1 cellular context compared by ENCODE assay signal in the genomic region with DNA sequence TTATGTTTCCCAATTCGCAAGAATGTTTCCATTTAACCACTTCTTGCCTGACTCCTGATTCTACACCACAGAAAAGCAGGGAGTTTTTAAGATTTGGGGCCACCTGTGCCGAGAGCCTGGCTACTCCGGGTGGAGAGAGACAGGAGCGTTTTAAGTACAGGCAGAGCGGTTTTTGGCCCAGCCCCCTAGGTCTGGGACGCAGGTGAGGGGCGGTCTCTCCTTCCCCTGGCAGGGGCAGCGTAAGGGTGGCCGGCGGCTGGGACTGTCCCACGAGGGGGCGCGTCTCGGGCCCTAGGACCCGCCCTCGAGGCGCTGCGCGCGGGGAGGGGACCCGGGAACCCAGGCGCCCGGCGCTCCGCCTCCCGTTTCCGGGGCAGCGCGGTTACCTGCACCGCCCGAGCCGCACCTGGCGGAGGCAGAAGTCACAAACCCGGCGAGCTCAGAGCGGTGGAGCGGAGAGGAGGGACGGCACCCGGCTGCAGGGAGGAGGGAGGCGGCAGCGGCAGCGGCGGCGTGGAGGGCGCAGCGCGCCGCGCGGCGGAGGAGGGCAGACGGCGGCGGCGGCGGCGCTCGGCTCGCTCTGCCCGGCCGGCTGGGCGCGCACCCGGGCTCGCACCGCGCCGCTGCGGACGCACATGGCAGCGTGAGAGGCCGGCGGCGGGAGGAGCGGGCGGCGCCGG.
A peak's percentile ranks its signal among the peaks of the same experiment; 100 is the strongest.
TF ChIP-seq lines count a peak whose summit lies in the region.

A gene (plus strand): TSS at position 365 of the 680 bp plus-strand sequence. CDS start 508 bp downstream, outside the sequence.

TF ChIP-seq in HepG2, 621 proteins besides CTCF, POLR2A, EP300 and RAD21 (continued from another document and continues in another):
- TF ChIP-seq, protein P1, sequence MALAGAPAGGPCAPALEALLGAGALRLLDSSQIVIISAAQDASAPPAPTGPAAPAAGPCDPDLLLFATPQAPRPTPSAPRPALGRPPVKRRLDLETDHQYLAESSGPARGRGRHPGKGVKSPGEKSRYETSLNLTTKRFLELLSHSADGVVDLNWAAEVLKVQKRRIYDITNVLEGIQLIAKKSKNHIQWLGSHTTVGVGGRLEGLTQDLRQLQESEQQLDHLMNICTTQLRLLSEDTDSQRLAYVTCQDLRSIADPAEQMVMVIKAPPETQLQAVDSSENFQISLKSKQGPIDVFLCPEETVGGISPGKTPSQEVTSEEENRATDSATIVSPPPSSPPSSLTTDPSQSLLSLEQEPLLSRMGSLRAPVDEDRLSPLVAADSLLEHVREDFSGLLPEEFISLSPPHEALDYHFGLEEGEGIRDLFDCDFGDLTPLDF (CRISPR knock-in tag; IDR thresholded peaks at IDR 0.05): no peak
- 0 out of 2 replicates have a peak, but pooled peaks have one; percentile 34 for TF ChIP-seq RFXAP (CRISPR knock-in tag; IDR thresholded peaks at IDR 0.05; ENCODE audit: borderline replicate concordance)
- TF ChIP-seq, protein P2, sequence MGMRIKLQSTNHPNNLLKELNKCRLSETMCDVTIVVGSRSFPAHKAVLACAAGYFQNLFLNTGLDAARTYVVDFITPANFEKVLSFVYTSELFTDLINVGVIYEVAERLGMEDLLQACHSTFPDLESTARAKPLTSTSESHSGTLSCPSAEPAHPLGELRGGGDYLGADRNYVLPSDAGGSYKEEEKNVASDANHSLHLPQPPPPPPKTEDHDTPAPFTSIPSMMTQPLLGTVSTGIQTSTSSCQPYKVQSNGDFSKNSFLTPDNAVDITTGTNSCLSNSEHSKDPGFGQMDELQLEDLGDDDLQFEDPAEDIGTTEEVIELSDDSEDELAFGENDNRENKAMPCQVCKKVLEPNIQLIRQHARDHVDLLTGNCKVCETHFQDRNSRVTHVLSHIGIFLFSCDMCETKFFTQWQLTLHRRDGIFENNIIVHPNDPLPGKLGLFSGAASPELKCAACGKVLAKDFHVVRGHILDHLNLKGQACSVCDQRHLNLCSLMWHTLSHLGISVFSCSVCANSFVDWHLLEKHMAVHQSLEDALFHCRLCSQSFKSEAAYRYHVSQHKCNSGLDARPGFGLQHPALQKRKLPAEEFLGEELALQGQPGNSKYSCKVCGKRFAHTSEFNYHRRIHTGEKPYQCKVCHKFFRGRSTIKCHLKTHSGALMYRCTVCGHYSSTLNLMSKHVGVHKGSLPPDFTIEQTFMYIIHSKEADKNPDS (CRISPR knock-in tag; IDR thresholded peaks at IDR 0.05): no peak
- TF ChIP-seq KLF6 (CRISPR knock-in tag; IDR thresholded peaks at IDR 0.05): no peak
- no peak for TF ChIP-seq BRCA1 (CRISPR knock-in tag; IDR thresholded peaks at IDR 0.05)
- no peak for TF ChIP-seq AGO2 (optimal IDR thresholded peaks at IDR 0.05; ENCODE audit: low read depth, low read length)
- TF ChIP-seq, protein P3, sequence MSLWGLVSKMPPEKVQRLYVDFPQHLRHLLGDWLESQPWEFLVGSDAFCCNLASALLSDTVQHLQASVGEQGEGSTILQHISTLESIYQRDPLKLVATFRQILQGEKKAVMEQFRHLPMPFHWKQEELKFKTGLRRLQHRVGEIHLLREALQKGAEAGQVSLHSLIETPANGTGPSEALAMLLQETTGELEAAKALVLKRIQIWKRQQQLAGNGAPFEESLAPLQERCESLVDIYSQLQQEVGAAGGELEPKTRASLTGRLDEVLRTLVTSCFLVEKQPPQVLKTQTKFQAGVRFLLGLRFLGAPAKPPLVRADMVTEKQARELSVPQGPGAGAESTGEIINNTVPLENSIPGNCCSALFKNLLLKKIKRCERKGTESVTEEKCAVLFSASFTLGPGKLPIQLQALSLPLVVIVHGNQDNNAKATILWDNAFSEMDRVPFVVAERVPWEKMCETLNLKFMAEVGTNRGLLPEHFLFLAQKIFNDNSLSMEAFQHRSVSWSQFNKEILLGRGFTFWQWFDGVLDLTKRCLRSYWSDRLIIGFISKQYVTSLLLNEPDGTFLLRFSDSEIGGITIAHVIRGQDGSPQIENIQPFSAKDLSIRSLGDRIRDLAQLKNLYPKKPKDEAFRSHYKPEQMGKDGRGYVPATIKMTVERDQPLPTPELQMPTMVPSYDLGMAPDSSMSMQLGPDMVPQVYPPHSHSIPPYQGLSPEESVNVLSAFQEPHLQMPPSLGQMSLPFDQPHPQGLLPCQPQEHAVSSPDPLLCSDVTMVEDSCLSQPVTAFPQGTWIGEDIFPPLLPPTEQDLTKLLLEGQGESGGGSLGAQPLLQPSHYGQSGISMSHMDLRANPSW (CRISPR knock-in tag; IDR thresholded peaks at IDR 0.05; ENCODE audit: borderline replicate concordance): no peak
- no peak for TF ChIP-seq HOXD1 (CRISPR knock-in tag; IDR thresholded peaks at IDR 0.05)
- TF ChIP-seq SRSF9 (IDR thresholded peaks at IDR 0.05; ENCODE audit: borderline replicate concordance, insufficient read depth, low read depth, low read length, poor library complexity, severe bottlenecking): no peak
- 0 out of 2 replicates have a peak, but pooled peaks have one; percentile 23 for TF ChIP-seq ZNF776 (CRISPR knock-in tag; IDR thresholded peaks at IDR 0.05)
- TF ChIP-seq NR3C1 (CRISPR knock-in tag; IDR thresholded peaks at IDR 0.05): no peak
- no peak for TF ChIP-seq RELA (CRISPR knock-in tag; IDR thresholded peaks at IDR 0.05)
- TF ChIP-seq ZSCAN25 (CRISPR knock-in tag; IDR thresholded peaks at IDR 0.05): peak; percentile 56; the same call in 1 of the 2 replicates
- TF ChIP-seq, protein P4, sequence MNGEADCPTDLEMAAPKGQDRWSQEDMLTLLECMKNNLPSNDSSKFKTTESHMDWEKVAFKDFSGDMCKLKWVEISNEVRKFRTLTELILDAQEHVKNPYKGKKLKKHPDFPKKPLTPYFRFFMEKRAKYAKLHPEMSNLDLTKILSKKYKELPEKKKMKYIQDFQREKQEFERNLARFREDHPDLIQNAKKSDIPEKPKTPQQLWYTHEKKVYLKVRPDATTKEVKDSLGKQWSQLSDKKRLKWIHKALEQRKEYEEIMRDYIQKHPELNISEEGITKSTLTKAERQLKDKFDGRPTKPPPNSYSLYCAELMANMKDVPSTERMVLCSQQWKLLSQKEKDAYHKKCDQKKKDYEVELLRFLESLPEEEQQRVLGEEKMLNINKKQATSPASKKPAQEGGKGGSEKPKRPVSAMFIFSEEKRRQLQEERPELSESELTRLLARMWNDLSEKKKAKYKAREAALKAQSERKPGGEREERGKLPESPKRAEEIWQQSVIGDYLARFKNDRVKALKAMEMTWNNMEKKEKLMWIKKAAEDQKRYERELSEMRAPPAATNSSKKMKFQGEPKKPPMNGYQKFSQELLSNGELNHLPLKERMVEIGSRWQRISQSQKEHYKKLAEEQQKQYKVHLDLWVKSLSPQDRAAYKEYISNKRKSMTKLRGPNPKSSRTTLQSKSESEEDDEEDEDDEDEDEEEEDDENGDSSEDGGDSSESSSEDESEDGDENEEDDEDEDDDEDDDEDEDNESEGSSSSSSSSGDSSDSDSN (CRISPR knock-in tag; IDR thresholded peaks at IDR 0.05): peak; percentile 94
- TF ChIP-seq SRSF1 (optimal IDR thresholded peaks at IDR 0.05; ENCODE audit: low read depth, low read length): no peak
- TF ChIP-seq ZNF431 (CRISPR knock-in tag; IDR thresholded peaks at IDR 0.05; ENCODE audit: borderline replicate concordance, low read depth): no peak
- TF ChIP-seq FOSL2 (CRISPR knock-in tag; IDR thresholded peaks at IDR 0.05): peak; percentile 16; the same call in 1 of the 2 replicates
- no peak for TF ChIP-seq ZKSCAN5 (CRISPR knock-in tag; IDR thresholded peaks at IDR 0.05)
- TF ChIP-seq, protein P5, sequence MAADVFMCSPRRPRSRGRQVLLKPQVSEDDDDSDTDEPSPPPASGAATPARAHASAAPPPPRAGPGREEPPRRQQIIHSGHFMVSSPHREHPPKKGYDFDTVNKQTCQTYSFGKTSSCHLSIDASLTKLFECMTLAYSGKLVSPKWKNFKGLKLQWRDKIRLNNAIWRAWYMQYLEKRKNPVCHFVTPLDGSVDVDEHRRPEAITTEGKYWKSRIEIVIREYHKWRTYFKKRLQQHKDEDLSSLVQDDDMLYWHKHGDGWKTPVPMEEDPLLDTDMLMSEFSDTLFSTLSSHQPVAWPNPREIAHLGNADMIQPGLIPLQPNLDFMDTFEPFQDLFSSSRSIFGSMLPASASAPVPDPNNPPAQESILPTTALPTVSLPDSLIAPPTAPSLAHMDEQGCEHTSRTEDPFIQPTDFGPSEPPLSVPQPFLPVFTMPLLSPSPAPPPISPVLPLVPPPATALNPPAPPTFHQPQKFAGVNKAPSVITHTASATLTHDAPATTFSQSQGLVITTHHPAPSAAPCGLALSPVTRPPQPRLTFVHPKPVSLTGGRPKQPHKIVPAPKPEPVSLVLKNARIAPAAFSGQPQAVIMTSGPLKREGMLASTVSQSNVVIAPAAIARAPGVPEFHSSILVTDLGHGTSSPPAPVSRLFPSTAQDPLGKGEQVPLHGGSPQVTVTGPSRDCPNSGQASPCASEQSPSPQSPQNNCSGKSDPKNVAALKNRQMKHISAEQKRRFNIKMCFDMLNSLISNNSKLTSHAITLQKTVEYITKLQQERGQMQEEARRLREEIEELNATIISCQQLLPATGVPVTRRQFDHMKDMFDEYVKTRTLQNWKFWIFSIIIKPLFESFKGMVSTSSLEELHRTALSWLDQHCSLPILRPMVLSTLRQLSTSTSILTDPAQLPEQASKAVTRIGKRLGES (CRISPR knock-in tag; IDR thresholded peaks at IDR 0.05; ENCODE audit: borderline replicate concordance): no peak
- TF ChIP-seq MEIS1 (CRISPR knock-in tag; IDR thresholded peaks at IDR 0.05; ENCODE audit: borderline replicate concordance): no peak
- no peak for TF ChIP-seq ZSCAN31 (CRISPR knock-in tag; IDR thresholded peaks at IDR 0.05; ENCODE audit: low read depth)
- TF ChIP-seq SP4 (CRISPR knock-in tag; IDR thresholded peaks at IDR 0.05): peak; percentile 37; the same call in 1 of the 2 replicates
- TF ChIP-seq, protein P6, sequence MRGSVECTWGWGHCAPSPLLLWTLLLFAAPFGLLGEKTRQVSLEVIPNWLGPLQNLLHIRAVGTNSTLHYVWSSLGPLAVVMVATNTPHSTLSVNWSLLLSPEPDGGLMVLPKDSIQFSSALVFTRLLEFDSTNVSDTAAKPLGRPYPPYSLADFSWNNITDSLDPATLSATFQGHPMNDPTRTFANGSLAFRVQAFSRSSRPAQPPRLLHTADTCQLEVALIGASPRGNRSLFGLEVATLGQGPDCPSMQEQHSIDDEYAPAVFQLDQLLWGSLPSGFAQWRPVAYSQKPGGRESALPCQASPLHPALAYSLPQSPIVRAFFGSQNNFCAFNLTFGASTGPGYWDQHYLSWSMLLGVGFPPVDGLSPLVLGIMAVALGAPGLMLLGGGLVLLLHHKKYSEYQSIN (CRISPR knock-in tag; IDR thresholded peaks at IDR 0.05; ENCODE audit: borderline replicate concordance): no peak
- TF ChIP-seq, protein P7, sequence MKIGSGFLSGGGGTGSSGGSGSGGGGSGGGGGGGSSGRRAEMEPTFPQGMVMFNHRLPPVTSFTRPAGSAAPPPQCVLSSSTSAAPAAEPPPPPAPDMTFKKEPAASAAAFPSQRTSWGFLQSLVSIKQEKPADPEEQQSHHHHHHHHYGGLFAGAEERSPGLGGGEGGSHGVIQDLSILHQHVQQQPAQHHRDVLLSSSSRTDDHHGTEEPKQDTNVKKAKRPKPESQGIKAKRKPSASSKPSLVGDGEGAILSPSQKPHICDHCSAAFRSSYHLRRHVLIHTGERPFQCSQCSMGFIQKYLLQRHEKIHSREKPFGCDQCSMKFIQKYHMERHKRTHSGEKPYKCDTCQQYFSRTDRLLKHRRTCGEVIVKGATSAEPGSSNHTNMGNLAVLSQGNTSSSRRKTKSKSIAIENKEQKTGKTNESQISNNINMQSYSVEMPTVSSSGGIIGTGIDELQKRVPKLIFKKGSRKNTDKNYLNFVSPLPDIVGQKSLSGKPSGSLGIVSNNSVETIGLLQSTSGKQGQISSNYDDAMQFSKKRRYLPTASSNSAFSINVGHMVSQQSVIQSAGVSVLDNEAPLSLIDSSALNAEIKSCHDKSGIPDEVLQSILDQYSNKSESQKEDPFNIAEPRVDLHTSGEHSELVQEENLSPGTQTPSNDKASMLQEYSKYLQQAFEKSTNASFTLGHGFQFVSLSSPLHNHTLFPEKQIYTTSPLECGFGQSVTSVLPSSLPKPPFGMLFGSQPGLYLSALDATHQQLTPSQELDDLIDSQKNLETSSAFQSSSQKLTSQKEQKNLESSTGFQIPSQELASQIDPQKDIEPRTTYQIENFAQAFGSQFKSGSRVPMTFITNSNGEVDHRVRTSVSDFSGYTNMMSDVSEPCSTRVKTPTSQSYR (CRISPR knock-in tag; IDR thresholded peaks at IDR 0.05; ENCODE audit: borderline replicate concordance): no peak
- TF ChIP-seq ETV6 (CRISPR knock-in tag; conservative IDR thresholded peaks at IDR 0.05): no peak
- TF ChIP-seq, protein P8, sequence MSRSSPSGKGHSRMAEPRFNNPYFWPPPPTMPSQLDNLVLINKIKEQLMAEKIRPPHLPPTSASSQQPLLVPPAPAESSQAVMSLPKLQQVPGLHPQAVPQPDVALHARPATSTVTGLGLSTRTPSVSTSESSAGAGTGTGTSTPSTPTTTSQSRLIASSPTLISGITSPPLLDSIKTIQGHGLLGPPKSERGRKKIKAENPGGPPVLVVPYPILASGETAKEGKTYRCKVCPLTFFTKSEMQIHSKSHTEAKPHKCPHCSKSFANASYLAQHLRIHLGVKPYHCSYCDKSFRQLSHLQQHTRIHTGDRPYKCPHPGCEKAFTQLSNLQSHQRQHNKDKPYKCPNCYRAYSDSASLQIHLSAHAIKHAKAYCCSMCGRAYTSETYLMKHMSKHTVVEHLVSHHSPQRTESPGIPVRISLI (CRISPR knock-in tag; IDR thresholded peaks at IDR 0.05; ENCODE audit: borderline replicate concordance): no peak
- TF ChIP-seq, protein P9, sequence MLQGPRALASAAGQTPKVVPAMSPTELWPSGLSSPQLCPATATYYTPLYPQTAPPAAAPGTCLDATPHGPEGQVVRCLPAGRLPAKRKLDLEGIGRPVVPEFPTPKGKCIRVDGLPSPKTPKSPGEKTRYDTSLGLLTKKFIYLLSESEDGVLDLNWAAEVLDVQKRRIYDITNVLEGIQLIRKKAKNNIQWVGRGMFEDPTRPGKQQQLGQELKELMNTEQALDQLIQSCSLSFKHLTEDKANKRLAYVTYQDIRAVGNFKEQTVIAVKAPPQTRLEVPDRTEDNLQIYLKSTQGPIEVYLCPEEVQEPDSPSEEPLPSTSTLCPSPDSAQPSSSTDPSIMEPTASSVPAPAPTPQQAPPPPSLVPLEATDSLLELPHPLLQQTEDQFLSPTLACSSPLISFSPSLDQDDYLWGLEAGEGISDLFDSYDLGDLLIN (CRISPR knock-in tag; IDR thresholded peaks at IDR 0.05; ENCODE audit: borderline replicate concordance): no peak
- no peak for TF ChIP-seq KAT2B (IDR thresholded peaks at IDR 0.05; ENCODE audit: borderline replicate concordance, low read depth, low read length)
- no peak for TF ChIP-seq GABPA (IDR thresholded peaks at IDR 0.05; ENCODE audit: low read depth, low read length)
- no peak for TF ChIP-seq GABPA (CRISPR knock-in tag; IDR thresholded peaks at IDR 0.05; ENCODE audit: low read depth)
- TF ChIP-seq ZNF841 (CRISPR knock-in tag; IDR thresholded peaks at IDR 0.05; ENCODE audit: borderline replicate concordance): no peak
- peak; percentile 57 for TF ChIP-seq PHF8 (CRISPR knock-in tag; IDR thresholded peaks at IDR 0.05)
- no peak for TF ChIP-seq ZNF569 (CRISPR knock-in tag; IDR thresholded peaks at IDR 0.05; ENCODE audit: borderline replicate concordance)
- TF ChIP-seq NFIC (IDR thresholded peaks at IDR 0.05; ENCODE audit: low read length): no peak
- TF ChIP-seq RXRB (CRISPR knock-in tag; IDR thresholded peaks at IDR 0.05; ENCODE audit: borderline replicate concordance): peak; percentile 35; the same call in 1 of the 2 replicates
- TF ChIP-seq, protein P10, sequence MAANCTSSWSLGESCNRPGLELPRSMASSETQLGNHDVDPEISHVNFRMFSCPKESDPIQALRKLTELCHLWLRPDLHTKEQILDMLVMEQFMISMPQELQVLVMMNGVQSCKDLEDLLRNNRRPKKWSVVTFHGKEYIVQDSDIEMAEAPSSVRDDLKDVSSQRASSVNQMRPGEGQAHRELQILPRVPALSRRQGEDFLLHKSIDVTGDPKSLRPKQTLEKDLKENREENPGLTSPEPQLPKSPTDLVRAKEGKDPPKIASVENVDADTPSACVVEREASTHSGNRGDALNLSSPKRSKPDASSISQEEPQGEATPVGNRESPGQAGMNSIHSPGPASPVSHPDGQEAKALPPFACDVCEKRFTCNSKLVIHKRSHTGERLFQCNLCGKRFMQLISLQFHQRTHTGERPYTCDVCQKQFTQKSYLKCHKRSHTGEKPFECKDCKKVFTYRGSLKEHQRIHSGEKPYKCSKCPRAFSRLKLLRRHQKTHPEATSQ (CRISPR knock-in tag; IDR thresholded peaks at IDR 0.05; ENCODE audit: borderline replicate concordance): no peak
